31 cellular contexts compared by ENCODE assay signal in genomic region chr12:89686311-89686710, GRCh38.
"Had no signal": no experiment of that assay in that cellular context is flagged by ENCODE, and none has a peak within 500 bp of the region (broad histone marks: within the 10 kb centered on the region; RNA-seq: fewer than 3 reads in every experiment).

No MANE protein-coding gene starts in this region.

- H3K9me3 ChIP-seq: pancreas, prostate gland, vagina had no signal

- H3K4me3 Mint-ChIP-seq: immature natural killer cell; mesothelial cell of epicardium; naive thymus-derived CD4-positive, alpha-beta T cell; natural killer cell treated with Interleukin-12 subunit alpha and Interleukin-12 subunit beta and Interleukin-15 and Interleukin-18, amount 100 ng/mL, for 72 hours; neural crest cell; stimulated activated memory B cell treated with anti-CD40 and anti-IgM and Interleukin-4, amounts not matched to agents 10 μg/mL and 1 μg/mL and 100 μg/mL, for 72 hours; stimulated activated naive CD8-positive, alpha-beta T cell treated with anti-CD3 and anti-CD28 coated beads, Interleukin-15, amount 100 ng/mL, for 72 hours had no signal

- H3K27ac Mint-ChIP-seq: mesothelial cell of epicardium; natural killer cell treated with Interleukin-12 subunit alpha and Interleukin-12 subunit beta and Interleukin-15 and Interleukin-18, amount 100 ng/mL, for 72 hours had no signal

- DNase-seq: hypothalamus; immature natural killer cell; kidney; left colon; left lung; mesendoderm; naive thymus-derived CD4-positive, alpha-beta T cell; nucleus accumbens; pancreas; posterior cingulate gyrus; retina; right cardiac atrium; sigmoid colon; stimulated activated CD4-positive, alpha-beta T cell treated with anti-CD3 and anti-CD28 coated beads, Interleukin-1b, Interleukin-23, amount 100 ng/mL, for 48 hours; stimulated activated CD4-positive, alpha-beta T cell treated with anti-CD3 and anti-CD28 coated beads, Interleukin-2, amount 100 ng/mL, for 48 hours; stimulated activated CD4-positive, alpha-beta T cell treated with anti-CD3 and anti-CD28 coated beads, Interleukin-4, amount 100 ng/mL, for 4 hours; stimulated activated CD8-positive, alpha-beta memory T cell treated with anti-CD3 and anti-CD28 coated beads, Interleukin-4, amount 100 ng/mL, for 48 hours; stimulated activated naive CD4-positive, alpha-beta T cell treated with Interleukin-2 at 50 U/mL for 16 hours; stimulated activated naive CD8-positive, alpha-beta T cell treated with anti-CD3 and anti-CD28 coated beads, Interleukin-15, amount 100 ng/mL, for 72 hours; substantia nigra; upper lobe of left lung had no signal

- H3K9me3 Mint-ChIP-seq: natural killer cell treated with Interleukin-12 subunit alpha and Interleukin-12 subunit beta and Interleukin-15 and Interleukin-18, amount 100 ng/mL, for 72 hours had no signal

- ATAC-seq: left lung; naive thymus-derived CD4-positive, alpha-beta T cell; natural killer cell treated with Interleukin-12 subunit alpha and Interleukin-12 subunit beta and Interleukin-15 and Interleukin-18, amount 100 ng/mL, for 72 hours; pancreas; right cardiac atrium; stimulated activated memory B cell treated with anti-CD40 and anti-IgM and Interleukin-4, amounts not matched to agents 10 μg/mL and 1 μg/mL and 100 μg/mL, for 72 hours; stimulated activated naive CD8-positive, alpha-beta T cell treated with anti-CD3 and anti-CD28 coated beads, Interleukin-15, amount 100 ng/mL, for 72 hours had no signal

- FAIRE-seq: islet of Langerhans, kidney, pancreas had no signal

- H3K4me1 Mint-ChIP-seq: neural crest cell had no signal

- H3K36me3 ChIP-seq: left lung, pancreas, prostate gland, sigmoid colon, tibial nerve, upper lobe of left lung, vagina had no signal

- H3K4me3 ChIP-seq: left lung, lung, pancreas, prostate gland, sigmoid colon, smooth muscle cell, tibial nerve, upper lobe of left lung, vagina had no signal

- H3K4me1 ChIP-seq: pancreas, prostate gland had no signal

- H3K27ac ChIP-seq: left lung, pancreas, prostate gland, sigmoid colon, tibial nerve, upper lobe of left lung, vagina had no signal

- H3K27me3 Mint-ChIP-seq: naive thymus-derived CD4-positive, alpha-beta T cell; natural killer cell treated with Interleukin-12 subunit alpha and Interleukin-12 subunit beta and Interleukin-15 and Interleukin-18, amount 100 ng/mL, for 72 hours; stimulated activated memory B cell treated with anti-CD40 and anti-IgM and Interleukin-4, amounts not matched to agents 10 μg/mL and 1 μg/mL and 100 μg/mL, for 72 hours; stimulated activated naive CD8-positive, alpha-beta T cell treated with anti-CD3 and anti-CD28 coated beads, Interleukin-15, amount 100 ng/mL, for 72 hours had no signal

- H3K27me3 ChIP-seq: left lung, pancreas, sigmoid colon, tibial nerve, upper lobe of left lung, vagina had no signal

- H3K4me2 ChIP-seq: smooth muscle cell had no signal
